ENCODE assay signal across 8 cellular contexts in the genomic region with DNA sequence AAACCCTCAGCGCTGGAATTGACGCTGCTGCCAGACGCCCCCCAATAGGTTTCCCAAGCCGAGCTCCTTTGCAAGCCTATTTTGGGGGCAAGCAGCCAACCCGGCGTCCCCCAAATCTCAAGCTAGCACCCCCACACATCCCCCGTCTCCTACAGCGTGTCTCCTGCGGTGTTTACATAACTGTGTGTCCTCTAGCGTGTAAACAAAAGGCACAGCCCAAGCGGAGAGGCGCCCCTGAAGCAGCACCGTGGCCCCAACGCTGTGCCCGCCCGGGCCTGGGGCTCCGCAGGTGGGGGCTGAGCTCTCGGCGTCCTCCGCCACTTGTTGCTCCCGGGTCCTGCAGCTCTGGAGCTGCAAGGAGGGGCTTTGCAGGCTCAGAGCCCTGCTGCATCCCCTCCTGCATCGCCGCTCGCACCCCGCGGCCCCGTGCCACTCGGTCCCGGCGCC. TPM values are rescaled to one million over a fixed set of nuclear protein-coding genes. Genes with fewer than 3 reads are reported as not detected.
DNase-seq lines count a peak whose midpoint lies in the region; ATAC-seq and TF ChIP-seq lines count a peak whose summit lies in the region.

No MANE protein-coding gene starts in this region.

- in situ Hi-C loops in astrocyte of the cerebellum (cut with HindIII; ENCODE audit: low sequenced_read_pairs), result no loop called here

- H3K4me1 ChIP-seq in left lung (peaks cover 6 to 31% of the 10 kb centered on the region in 2 donors), thymus (ENCODE audit: control insufficient read depth, insufficient read depth, low read length) (no peaks in the 10 kb centered on the region)

- H3K36me3 ChIP-seq in left lung, result no peaks in the 10 kb centered on the region
- no peaks in the 10 kb centered on the region for H3K36me3 ChIP-seq in thymus (ENCODE audit: control insufficient read depth, insufficient read depth)

- H3K4me3 ChIP-seq in astrocyte of the cerebellum (ENCODE audit: low read depth, low read length) (peak overlapping the region; percentile 92), left lung (peak overlapping the region; percentile 47 to 72), thymus (ENCODE audit: low read length) (peak overlapping the region; percentile 43)

- H3K9me3 ChIP-seq in left lung (no peaks in the 10 kb centered on the region), thymus (ENCODE audit: control insufficient read depth) (peaks cover 4% of the 10 kb centered on the region)

- 4% methylated on average over 30 of the region's 30 CpGs for WGBS in thymus

- H3K27me3 ChIP-seq in left lung (peaks cover 3 to 86% of the 10 kb centered on the region in 2 donors), thymus (ENCODE audit: control insufficient read depth, insufficient read depth) (peaks cover 50% of the 10 kb centered on the region)

- H3K27ac ChIP-seq in left lung (peak overlapping the region; percentile 68 to 73), thymus (ENCODE audit: low read depth) (no peak overlapping the region)

- TF ChIP-seq CTCF in astrocyte of the cerebellum (IDR thresholded peaks at IDR 0.05; ENCODE audit: low read depth, low read length, missing control alignments), result no peak
- TF ChIP-seq CTCF in left lung (IDR thresholded peaks at IDR 0.05), result no peak

- DNase-seq in NCI-H2227 (lab: John Stamatoyannopoulos, UW; ENCODE audit: unreplicated experiment) (peak; percentile 49), NCI-H2227 treated with DMSO at 0.1 percent for 48 hours (lab: John Stamatoyannopoulos, UW) (no peak), astrocyte of the cerebellum (ENCODE audit: low read depth) (no peak), left lung (no peak), DMS 273 treated with DMSO at 0.1 percent for 48 hours (lab: John Stamatoyannopoulos, UW) (no peak)

- intact Hi-C loops in left lung (cut with DNase I), result loop anchor here in 1 of 2 donors (10.0 kb wide), 1 partner anchor 168 kb away; no protein-coding TSS in a partner anchor

- ATAC-seq in left lung (no peak), HG03354 (IDR thresholded peaks at IDR 0.05; ENCODE audit: poor library complexity, severe bottlenecking, unreplicated experiment) (no peak), HG02642 (IDR thresholded peaks at IDR 0.05; ENCODE audit: poor library complexity, unreplicated experiment) (no peak)

RNA-seq across cellular contexts. Expression of a gene that starts 1.6 kb away (rescaled TPM):
- 100 to 1,000 TPM; 105 to 307 TPM for total RNA-seq in left lung
- polyA plus RNA-seq in thymus, result 7.6 TPM
